ENCODE assay signal across 19 cellular contexts in genomic region chr12:18849080-18849479, GRCh38.
DNase-seq lines count a peak whose midpoint lies in the region; ATAC-seq and TF ChIP-seq lines count a peak whose summit lies in the region.
"Had no signal": no experiment of that assay in that cellular context is flagged by ENCODE, and none has a peak within 500 bp of the region (broad histone marks: within the 10 kb centered on the region; RNA-seq: fewer than 3 reads in every experiment).

No MANE protein-coding gene starts in this region.

- peak; percentile 40 for DNase-seq in AG04449 (ENCODE audit: low read depth, low spot score)
- peak; percentile 92 for DNase-seq in choroid plexus epithelial cell (ENCODE audit: low read depth)
- no peak for DNase-seq in left lung
- no peak for DNase-seq in prostate gland (ENCODE audit: low spot score)
- no peak for DNase-seq in Right ventricle myocardium superior
- DNase-seq in activated CD4-positive, alpha-beta T cell treated with anti-CD3 and anti-CD28 coated beads, Interleukin-2, amount 50 U/mL, for 1 hour, result no peak
- DNase-seq: activated CD4-positive, alpha-beta T cell treated with anti-CD3 and anti-CD28 coated beads, Interleukin-2, amount 10 ng/mL, durations not matched to agents 7 days and 5 days; activated naive CD4-positive, alpha-beta T cell; body of pancreas; glutamatergic neuron; immature natural killer cell; NCI-H187 treated with DMSO at 0.1 percent for 48 hours; NCI-H446 treated with DMSO at 0.1 percent for 48 hours; NK-92 treated with Interleukin-12 subunit alpha and Interleukin-12 subunit beta, amount 100 ng/mL, for 24 hours; stimulated activated naive B cell treated with anti-CD40 and anti-IgM and Interleukin-4, amounts not matched to agents 10 μg/mL and 1 μg/mL and 100 μg/mL, for 72 hours had no signal

- ATAC-seq in left lung (peak; percentile 88), GM21825 (IDR thresholded peaks at IDR 0.05; ENCODE audit: unreplicated experiment) (no peak), Right ventricle myocardium superior (ENCODE audit: poor library complexity) (no peak)
- ATAC-seq: body of pancreas; stimulated activated naive B cell treated with anti-CD40 and anti-IgM and Interleukin-4, amounts not matched to agents 10 μg/mL and 1 μg/mL and 100 μg/mL, for 72 hours had no signal

- H3K4me1 ChIP-seq in HUES48 (ENCODE audit: control insufficient read depth, insufficient read depth, low read length), result peaks cover 11% of the 10 kb centered on the region
- no peaks in the 10 kb centered on the region for H3K4me1 ChIP-seq in left lung
- H3K4me1 ChIP-seq in prostate gland (replicated peaks), result no peaks in the 10 kb centered on the region
- H3K4me1 ChIP-seq: body of pancreas, right atrium auricular region, tibial nerve had no signal

- no peaks in the 10 kb centered on the region for H3K36me3 ChIP-seq in HUES48 (ENCODE audit: control insufficient read depth, insufficient read depth, low read length)
- H3K36me3 ChIP-seq in left lung, result no peaks in the 10 kb centered on the region
- H3K36me3 ChIP-seq in prostate gland, result no peaks in the 10 kb centered on the region
- H3K36me3 ChIP-seq: right atrium auricular region, tibial nerve had no signal

- intact Hi-C loops in left lung (cut with DNase I) (no loop called here), prostate gland (cut with DNase I) (no loop called here), Right ventricle myocardium superior (cut with DNase I) (no loop called here)

- H3K9ac ChIP-seq in HUES48 (ENCODE audit: low read depth, low read length), result no peak overlapping the region

- TF ChIP-seq CTCF in AG04449 (IDR thresholded peaks at IDR 0.05; ENCODE audit: insufficient read depth, low read length, missing control alignments), result no peak
- no peak for TF ChIP-seq CTCF in choroid plexus epithelial cell (conservative IDR thresholded peaks at IDR 0.05; ENCODE audit: low read depth, low read length)
- TF ChIP-seq CTCF in left lung (IDR thresholded peaks at IDR 0.05), result no peak
- no peak for TF ChIP-seq CTCF in prostate gland (IDR thresholded peaks at IDR 0.05)

- no peaks in the 10 kb centered on the region for H3K27me3 ChIP-seq in HUES48 (ENCODE audit: control insufficient read depth, insufficient read depth, low read length)
- H3K27me3 ChIP-seq in left lung, result no peaks in the 10 kb centered on the region
- no peaks in the 10 kb centered on the region for H3K27me3 ChIP-seq in prostate gland (replicated peaks; ENCODE audit: insufficient read depth)
- H3K27me3 ChIP-seq: body of pancreas, right atrium auricular region, tibial nerve had no signal

- no peak for TF ChIP-seq POLR2A in prostate gland (IDR thresholded peaks at IDR 0.05)

- CTCF ChIA-PET in AG04449 (lab: Yijun Ruan, JAX), result interaction anchor here (1.9 kb wide), 1 partner anchor 10 kb away, joined by 6 read pairs; no protein-coding TSS in a partner anchor

- H3K9me3 ChIP-seq in HUES48 (ENCODE audit: control insufficient read depth, insufficient read depth, low read length), result no peaks in the 10 kb centered on the region
- H3K9me3 ChIP-seq in left lung, result no peaks in the 10 kb centered on the region
- H3K9me3 ChIP-seq in prostate gland, result no peaks in the 10 kb centered on the region
- H3K9me3 ChIP-seq: body of pancreas, right atrium auricular region, tibial nerve had no signal

- POLR2A ChIA-PET in AG04449 (lab: Yijun Ruan, JAX), result no interaction called here

- no peak overlapping the region for H3K4me3 ChIP-seq in AG04449 (ENCODE audit: low read depth, low read length)
- no peak overlapping the region for H3K4me3 ChIP-seq in HUES48 (ENCODE audit: low read depth, low read length)
- H3K4me3 ChIP-seq in choroid plexus epithelial cell (ENCODE audit: low read depth, low read length), result no peak overlapping the region
- no peak overlapping the region for H3K4me3 ChIP-seq in left lung
- H3K4me3 ChIP-seq in prostate gland, result no peak overlapping the region
- H3K4me3 ChIP-seq: body of pancreas, right atrium auricular region, tibial nerve had no signal

- H3K27ac ChIP-seq in HUES48 (ENCODE audit: low read depth, low read length), result peak overlapping the region; percentile 21
- H3K27ac ChIP-seq in left lung, result no peak overlapping the region
- H3K27ac ChIP-seq in prostate gland, result no peak overlapping the region
- H3K27ac ChIP-seq: body of pancreas, right atrium auricular region, tibial nerve had no signal

- 88% methylated on average over 4 of the region's 4 CpGs for WGBS in prostate gland

Comparison
In these comparisons a context has a peak if more than half of its experiments do, and no peak if none do; other contexts are left out.
1. DNase-seq: peak in AG04449 (single experiment) and choroid plexus epithelial cell (single experiment); none in left lung (0 of 2), prostate gland (single experiment), Right ventricle myocardium superior (single experiment) and activated CD4-positive, alpha-beta T cell treated with anti-CD3 and anti-CD28 coated beads, Interleukin-2, amount 50 U/mL, for 1 hour (single experiment).